ENCODE assay signal across 1 cellular context in genomic region chr17:82592289-82592683, GRCh38.
A peak's percentile ranks its signal among the peaks of the same experiment; 100 is the strongest.
TF ChIP-seq lines count a peak whose summit lies in the region.

No MANE protein-coding gene starts in this region.

TF ChIP-seq in HepG2, 621 proteins besides CTCF, POLR2A, EP300 and RAD21 (continued from another document and continues in another):
- TF ChIP-seq KDM5B (CRISPR knock-in tag; IDR thresholded peaks at IDR 0.05; ENCODE audit: borderline replicate concordance): no peak; the same call in 1 of the 2 replicates
- no peak for TF ChIP-seq ZNF576 (CRISPR knock-in tag; IDR thresholded peaks at IDR 0.05)
- no peak for TF ChIP-seq ARNT2 (CRISPR knock-in tag; IDR thresholded peaks at IDR 0.05; ENCODE audit: low read depth)
- TF ChIP-seq ZBTB34 (CRISPR knock-in tag; IDR thresholded peaks at IDR 0.05): no peak
- no peak for TF ChIP-seq ZNF652 (CRISPR knock-in tag; IDR thresholded peaks at IDR 0.05; ENCODE audit: borderline replicate concordance, low read depth)
- TF ChIP-seq GTF3A (CRISPR knock-in tag; conservative IDR thresholded peaks at IDR 0.05): 0 out of 2 replicates have a peak, but pooled peaks have one; percentile 58
- TF ChIP-seq HMGXB3 (CRISPR knock-in tag; IDR thresholded peaks at IDR 0.05; ENCODE audit: borderline replicate concordance): no peak
- TF ChIP-seq, protein P1, sequence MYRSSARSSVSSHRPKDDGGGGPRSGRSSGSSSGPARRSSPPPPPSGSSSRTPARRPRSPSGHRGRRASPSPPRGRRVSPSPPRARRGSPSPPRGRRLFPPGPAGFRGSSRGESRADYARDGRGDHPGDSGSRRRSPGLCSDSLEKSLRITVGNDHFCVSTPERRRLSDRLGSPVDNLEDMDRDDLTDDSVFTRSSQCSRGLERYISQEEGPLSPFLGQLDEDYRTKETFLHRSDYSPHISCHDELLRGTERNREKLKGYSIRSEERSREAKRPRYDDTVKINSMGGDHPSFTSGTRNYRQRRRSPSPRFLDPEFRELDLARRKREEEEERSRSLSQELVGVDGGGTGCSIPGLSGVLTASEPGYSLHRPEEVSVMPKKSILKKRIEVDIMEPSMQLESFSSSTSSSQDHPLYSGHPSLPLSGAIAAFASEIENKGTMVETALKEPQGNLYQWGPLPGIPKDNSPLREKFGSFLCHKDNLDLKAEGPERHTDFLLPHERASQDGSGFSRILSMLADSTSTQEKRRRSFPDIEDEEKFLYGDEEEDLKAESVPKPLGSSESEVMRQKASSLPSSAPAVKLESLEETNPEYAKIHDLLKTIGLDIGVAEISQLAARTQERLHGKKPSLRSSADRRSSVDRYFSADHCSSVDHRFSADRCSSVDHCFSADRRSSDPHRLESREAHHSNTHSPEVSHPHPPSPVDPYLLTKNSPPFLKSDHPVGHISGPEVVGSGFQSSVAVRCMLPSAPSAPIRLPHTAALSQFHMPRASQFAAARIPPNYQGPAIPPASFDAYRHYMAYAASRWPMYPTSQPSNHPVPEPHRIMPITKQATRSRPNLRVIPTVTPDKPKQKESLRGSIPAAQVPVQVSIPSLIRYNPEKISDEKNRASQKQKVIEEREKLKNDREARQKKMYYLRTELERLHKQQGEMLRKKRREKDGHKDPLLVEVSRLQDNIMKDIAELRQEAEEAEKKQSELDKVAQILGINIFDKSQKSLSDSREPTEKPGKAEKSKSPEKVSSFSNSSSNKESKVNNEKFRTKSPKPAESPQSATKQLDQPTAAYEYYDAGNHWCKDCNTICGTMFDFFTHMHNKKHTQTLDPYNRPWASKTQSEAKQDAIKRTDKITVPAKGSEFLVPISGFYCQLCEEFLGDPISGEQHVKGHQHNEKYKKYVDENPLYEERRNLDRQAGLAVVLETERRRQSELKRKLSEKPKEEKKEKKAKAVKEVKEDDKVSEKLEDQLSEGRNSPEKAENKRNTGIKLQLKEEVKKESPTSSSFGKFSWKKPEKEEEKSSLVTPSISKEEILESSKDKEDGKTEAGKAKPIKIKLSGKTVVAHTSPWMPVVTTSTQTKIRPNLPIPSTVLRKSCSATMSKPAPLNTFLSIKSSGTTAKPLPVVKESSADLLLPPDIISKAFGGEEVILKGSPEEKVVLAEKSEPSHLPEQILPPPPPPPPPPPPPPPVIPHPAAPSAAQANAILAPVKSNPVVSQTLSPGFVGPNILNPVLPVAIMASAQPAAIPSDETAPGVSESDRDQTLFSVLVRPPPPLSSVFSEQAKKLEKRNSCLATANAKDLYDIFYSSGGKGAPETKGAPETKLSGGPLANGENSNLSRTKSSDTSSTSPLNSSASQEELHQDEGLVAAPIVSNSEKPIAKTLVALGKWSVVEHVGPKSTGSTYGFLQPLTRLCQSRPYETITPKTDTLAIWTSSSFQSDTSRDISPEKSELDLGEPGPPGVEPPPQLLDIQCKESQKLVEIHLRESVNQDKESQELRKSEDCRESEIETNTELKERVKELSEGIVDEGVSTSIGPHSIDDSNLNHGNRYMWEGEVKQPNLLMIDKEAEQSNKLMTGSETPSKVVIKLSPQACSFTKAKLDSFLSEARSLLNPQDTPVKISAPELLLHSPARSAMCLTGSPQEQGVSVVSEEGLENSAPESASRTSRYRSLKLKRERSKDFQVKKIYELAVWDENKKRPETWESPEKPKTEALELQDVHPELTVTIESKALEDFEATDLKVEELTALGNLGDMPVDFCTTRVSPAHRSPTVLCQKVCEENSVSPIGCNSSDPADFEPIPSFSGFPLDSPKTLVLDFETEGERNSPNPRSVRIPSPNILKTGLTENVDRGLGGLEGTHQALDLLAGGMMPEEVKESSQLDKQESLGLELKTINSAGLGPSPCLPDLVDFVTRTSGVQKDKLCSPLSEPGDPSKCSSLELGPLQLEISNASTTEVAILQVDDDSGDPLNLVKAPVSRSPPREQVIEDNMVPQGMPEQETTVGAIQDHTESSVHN (CRISPR knock-in tag; IDR thresholded peaks at IDR 0.05): no peak
- TF ChIP-seq KDM1A (CRISPR knock-in tag; IDR thresholded peaks at IDR 0.05): no peak
- no peak for TF ChIP-seq ZNF749 (CRISPR knock-in tag; IDR thresholded peaks at IDR 0.05; ENCODE audit: borderline replicate concordance)
- no peak for TF ChIP-seq ZNF607 (CRISPR knock-in tag; IDR thresholded peaks at IDR 0.05; ENCODE audit: borderline replicate concordance)
- no peak for TF ChIP-seq ELF3 (CRISPR knock-in tag; IDR thresholded peaks at IDR 0.05)
- TF ChIP-seq HNRNPH1 (optimal IDR thresholded peaks at IDR 0.05; ENCODE audit: low read depth, low read length): no peak
- no peak for TF ChIP-seq ZNF33A (CRISPR knock-in tag; IDR thresholded peaks at IDR 0.05; ENCODE audit: borderline replicate concordance)
- no peak for TF ChIP-seq ZMYM2 (CRISPR knock-in tag; IDR thresholded peaks at IDR 0.05)
- TF ChIP-seq, protein P2, sequence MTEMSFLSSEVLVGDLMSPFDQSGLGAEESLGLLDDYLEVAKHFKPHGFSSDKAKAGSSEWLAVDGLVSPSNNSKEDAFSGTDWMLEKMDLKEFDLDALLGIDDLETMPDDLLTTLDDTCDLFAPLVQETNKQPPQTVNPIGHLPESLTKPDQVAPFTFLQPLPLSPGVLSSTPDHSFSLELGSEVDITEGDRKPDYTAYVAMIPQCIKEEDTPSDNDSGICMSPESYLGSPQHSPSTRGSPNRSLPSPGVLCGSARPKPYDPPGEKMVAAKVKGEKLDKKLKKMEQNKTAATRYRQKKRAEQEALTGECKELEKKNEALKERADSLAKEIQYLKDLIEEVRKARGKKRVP (CRISPR knock-in tag; IDR thresholded peaks at IDR 0.05): no peak
- TF ChIP-seq, protein P3, sequence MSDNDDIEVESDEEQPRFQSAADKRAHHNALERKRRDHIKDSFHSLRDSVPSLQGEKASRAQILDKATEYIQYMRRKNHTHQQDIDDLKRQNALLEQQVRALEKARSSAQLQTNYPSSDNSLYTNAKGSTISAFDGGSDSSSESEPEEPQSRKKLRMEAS (IDR thresholded peaks at IDR 0.05): 0 out of 2 replicates have a peak, but pooled peaks have one; percentile 9
- 0 out of 2 replicates have a peak, but pooled peaks have one; percentile 59 for TF ChIP-seq PAWR (CRISPR knock-in tag; IDR thresholded peaks at IDR 0.05; ENCODE audit: borderline replicate concordance)
- TF ChIP-seq CCAR2 (optimal IDR thresholded peaks at IDR 0.05; ENCODE audit: low read depth, low read length): no peak
- peak; percentile 25; the same call in 1 of the 2 replicates for TF ChIP-seq ZNF782 (CRISPR knock-in tag; IDR thresholded peaks at IDR 0.05; ENCODE audit: borderline replicate concordance)
- TF ChIP-seq NKX3-1 (CRISPR knock-in tag; IDR thresholded peaks at IDR 0.05): no peak
- TF ChIP-seq ZFP1 (CRISPR knock-in tag; IDR thresholded peaks at IDR 0.05): no peak
- no peak for TF ChIP-seq NCOA2 (CRISPR knock-in tag; IDR thresholded peaks at IDR 0.05)
- no peak for TF ChIP-seq SP1 (IDR thresholded peaks at IDR 0.05)
- no peak for TF ChIP-seq SP1 (CRISPR knock-in tag; IDR thresholded peaks at IDR 0.05)
- TF ChIP-seq, protein P4, sequence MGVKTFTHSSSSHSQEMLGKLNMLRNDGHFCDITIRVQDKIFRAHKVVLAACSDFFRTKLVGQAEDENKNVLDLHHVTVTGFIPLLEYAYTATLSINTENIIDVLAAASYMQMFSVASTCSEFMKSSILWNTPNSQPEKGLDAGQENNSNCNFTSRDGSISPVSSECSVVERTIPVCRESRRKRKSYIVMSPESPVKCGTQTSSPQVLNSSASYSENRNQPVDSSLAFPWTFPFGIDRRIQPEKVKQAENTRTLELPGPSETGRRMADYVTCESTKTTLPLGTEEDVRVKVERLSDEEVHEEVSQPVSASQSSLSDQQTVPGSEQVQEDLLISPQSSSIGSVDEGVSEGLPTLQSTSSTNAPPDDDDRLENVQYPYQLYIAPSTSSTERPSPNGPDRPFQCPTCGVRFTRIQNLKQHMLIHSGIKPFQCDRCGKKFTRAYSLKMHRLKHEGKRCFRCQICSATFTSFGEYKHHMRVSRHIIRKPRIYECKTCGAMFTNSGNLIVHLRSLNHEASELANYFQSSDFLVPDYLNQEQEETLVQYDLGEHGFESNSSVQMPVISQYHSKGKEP (CRISPR knock-in tag; IDR thresholded peaks at IDR 0.05): no peak
- no peak for TF ChIP-seq NPAS2 (CRISPR knock-in tag; IDR thresholded peaks at IDR 0.05; ENCODE audit: borderline replicate concordance)
- TF ChIP-seq ZBTB20 (CRISPR knock-in tag; IDR thresholded peaks at IDR 0.05; ENCODE audit: borderline replicate concordance, low read depth): no peak
- TF ChIP-seq, protein P5, sequence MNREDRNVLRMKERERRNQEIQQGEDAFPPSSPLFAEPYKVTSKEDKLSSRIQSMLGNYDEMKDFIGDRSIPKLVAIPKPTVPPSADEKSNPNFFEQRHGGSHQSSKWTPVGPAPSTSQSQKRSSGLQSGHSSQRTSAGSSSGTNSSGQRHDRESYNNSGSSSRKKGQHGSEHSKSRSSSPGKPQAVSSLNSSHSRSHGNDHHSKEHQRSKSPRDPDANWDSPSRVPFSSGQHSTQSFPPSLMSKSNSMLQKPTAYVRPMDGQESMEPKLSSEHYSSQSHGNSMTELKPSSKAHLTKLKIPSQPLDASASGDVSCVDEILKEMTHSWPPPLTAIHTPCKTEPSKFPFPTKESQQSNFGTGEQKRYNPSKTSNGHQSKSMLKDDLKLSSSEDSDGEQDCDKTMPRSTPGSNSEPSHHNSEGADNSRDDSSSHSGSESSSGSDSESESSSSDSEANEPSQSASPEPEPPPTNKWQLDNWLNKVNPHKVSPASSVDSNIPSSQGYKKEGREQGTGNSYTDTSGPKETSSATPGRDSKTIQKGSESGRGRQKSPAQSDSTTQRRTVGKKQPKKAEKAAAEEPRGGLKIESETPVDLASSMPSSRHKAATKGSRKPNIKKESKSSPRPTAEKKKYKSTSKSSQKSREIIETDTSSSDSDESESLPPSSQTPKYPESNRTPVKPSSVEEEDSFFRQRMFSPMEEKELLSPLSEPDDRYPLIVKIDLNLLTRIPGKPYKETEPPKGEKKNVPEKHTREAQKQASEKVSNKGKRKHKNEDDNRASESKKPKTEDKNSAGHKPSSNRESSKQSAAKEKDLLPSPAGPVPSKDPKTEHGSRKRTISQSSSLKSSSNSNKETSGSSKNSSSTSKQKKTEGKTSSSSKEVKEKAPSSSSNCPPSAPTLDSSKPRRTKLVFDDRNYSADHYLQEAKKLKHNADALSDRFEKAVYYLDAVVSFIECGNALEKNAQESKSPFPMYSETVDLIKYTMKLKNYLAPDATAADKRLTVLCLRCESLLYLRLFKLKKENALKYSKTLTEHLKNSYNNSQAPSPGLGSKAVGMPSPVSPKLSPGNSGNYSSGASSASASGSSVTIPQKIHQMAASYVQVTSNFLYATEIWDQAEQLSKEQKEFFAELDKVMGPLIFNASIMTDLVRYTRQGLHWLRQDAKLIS (CRISPR knock-in tag; IDR thresholded peaks at IDR 0.05): no peak
- TF ChIP-seq GFI1 (CRISPR knock-in tag; IDR thresholded peaks at IDR 0.05; ENCODE audit: borderline replicate concordance): no peak
- TF ChIP-seq CREB1 (IDR thresholded peaks at IDR 0.05): no peak
- no peak for TF ChIP-seq CREB1 (CRISPR knock-in tag; IDR thresholded peaks at IDR 0.05)
- no peak for TF ChIP-seq GMEB2 (CRISPR knock-in tag; IDR thresholded peaks at IDR 0.05; ENCODE audit: low read depth)
- TF ChIP-seq CAMTA2 (CRISPR knock-in tag; IDR thresholded peaks at IDR 0.05; ENCODE audit: borderline replicate concordance): no peak
- no peak for TF ChIP-seq ZFP36L2 (CRISPR knock-in tag; IDR thresholded peaks at IDR 0.05)
